In genomic region chr10:111211241-111211640, GRCh38 we compare ENCODE assay signal across 19 cellular contexts.
"Had no signal": no experiment of that assay in that cellular context is flagged by ENCODE, and none has a peak within 500 bp of the region (broad histone marks: within the 10 kb centered on the region; RNA-seq: fewer than 3 reads in every experiment).

No MANE protein-coding gene starts in this region.

- H3K9me3 ChIP-seq: gastrocnemius medialis, left lung, mucosa of descending colon, neutrophil, right lobe of liver, transverse colon, vagina had no signal

- H3K4me3 ChIP-seq: coronary artery, gastrocnemius medialis, left lung, mucosa of descending colon, right lobe of liver, transverse colon, vagina had no signal

- H3K9ac ChIP-seq: parathyroid adenoma had no signal

- H3K36me3 ChIP-seq: gastrocnemius medialis, left lung, neutrophil, right lobe of liver, transverse colon, vagina had no signal

- H3K4me1 ChIP-seq: gastrocnemius medialis, left lung, parathyroid adenoma, right lobe of liver, vagina had no signal

- ATAC-seq: effector memory CD8-positive, alpha-beta T cell; gastrocnemius medialis; left lung; mucosa of descending colon; natural killer cell treated with Interleukin-12 subunit alpha and Interleukin-12 subunit beta and Interleukin-15 and Interleukin-18, amount 100 ng/mL, for 72 hours; right lobe of liver; stimulated activated naive B cell treated with anti-CD40 and anti-IgM and Interleukin-4, amounts not matched to agents 10 μg/mL and 1 μg/mL and 100 μg/mL, for 72 hours had no signal

- H3K27ac ChIP-seq: coronary artery, gastrocnemius medialis, left lung, neutrophil, parathyroid adenoma, right lobe of liver, transverse colon, vagina had no signal

- DNase-seq: effector memory CD8-positive, alpha-beta T cell; erythroblast; foreskin fibroblast; gastrocnemius medialis; head of caudate nucleus; kidney; left lung; mucosa of descending colon; naive B cell; right lobe of liver; stimulated activated CD4-positive, alpha-beta T cell treated with anti-CD3 and anti-CD28 coated beads, Interleukin-15, amount 100 ng/mL, for 24 hours; stimulated activated CD4-positive, alpha-beta T cell treated with anti-CD3 and anti-CD28 coated beads, Interleukin-2, amount 100 ng/mL, for 48 hours; stimulated activated naive B cell treated with anti-CD40 and anti-IgM and Interleukin-4, amounts not matched to agents 10 μg/mL and 1 μg/mL and 100 μg/mL, for 72 hours; transverse colon had no signal

- H3K27me3 ChIP-seq: gastrocnemius medialis, left lung, right lobe of liver, transverse colon, vagina had no signal

- H2AFZ ChIP-seq: parathyroid adenoma had no signal

- H3K79me2 ChIP-seq: parathyroid adenoma had no signal
